2 cellular contexts compared by ENCODE assay signal in the genomic region with DNA sequence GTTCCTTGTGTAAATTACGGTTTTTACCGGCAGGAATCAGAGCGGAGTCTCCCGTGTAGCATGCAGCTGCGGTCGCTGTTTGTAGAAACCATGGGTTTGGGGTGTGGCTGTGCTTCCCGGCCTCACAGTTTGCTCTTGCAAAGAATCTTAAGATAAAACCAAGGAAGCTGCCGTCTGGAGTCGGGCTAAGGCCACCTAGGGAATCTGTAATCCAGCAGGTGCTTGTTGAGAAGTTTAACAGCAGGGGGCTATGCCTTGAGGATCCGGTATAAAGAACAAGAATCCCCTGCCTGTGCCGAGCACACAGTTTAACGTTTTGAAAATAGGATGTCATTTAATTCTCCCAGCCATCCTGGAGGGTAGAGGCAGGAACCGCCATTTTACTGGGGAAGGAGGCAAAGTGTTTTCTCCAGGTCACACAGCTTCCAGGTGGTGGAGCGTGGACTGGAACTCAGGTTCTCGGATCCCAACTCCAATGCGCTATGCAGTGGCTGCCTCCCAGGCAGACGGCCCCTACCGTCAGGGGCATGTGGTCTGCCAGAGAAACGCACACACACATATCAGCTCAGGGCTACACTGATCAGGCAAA.
TF ChIP-seq lines count a peak whose summit lies in the region.

No MANE protein-coding gene starts in this region.

TF ChIP-seq in H1, 55 proteins besides CTCF, POLR2A, EP300 and RAD21:
- no peak for TF ChIP-seq TCF12 (IDR thresholded peaks at IDR 0.05; ENCODE audit: low read depth, low read length)
- TF ChIP-seq CEBPB (IDR thresholded peaks at IDR 0.05; ENCODE audit: low read depth, low read length) = no peak
- peak; percentile 75; the same call in 1 of the 2 replicates for TF ChIP-seq YY1 (IDR thresholded peaks at IDR 0.05; ENCODE audit: low read depth, low read length)
- TF ChIP-seq, protein P1, sequence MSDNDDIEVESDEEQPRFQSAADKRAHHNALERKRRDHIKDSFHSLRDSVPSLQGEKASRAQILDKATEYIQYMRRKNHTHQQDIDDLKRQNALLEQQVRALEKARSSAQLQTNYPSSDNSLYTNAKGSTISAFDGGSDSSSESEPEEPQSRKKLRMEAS (IDR thresholded peaks at IDR 0.05) = 0 out of 2 replicates have a peak, but pooled peaks have one; percentile 41
- no peak for TF ChIP-seq SP2 (IDR thresholded peaks at IDR 0.05; ENCODE audit: low read length)

TF ChIP-seq in SK-N-SH treated with all-trans-retinoic acid at 6 μM for 48 hours, 23 proteins besides CTCF, POLR2A, EP300 and RAD21:
- TF ChIP-seq, protein P2, sequence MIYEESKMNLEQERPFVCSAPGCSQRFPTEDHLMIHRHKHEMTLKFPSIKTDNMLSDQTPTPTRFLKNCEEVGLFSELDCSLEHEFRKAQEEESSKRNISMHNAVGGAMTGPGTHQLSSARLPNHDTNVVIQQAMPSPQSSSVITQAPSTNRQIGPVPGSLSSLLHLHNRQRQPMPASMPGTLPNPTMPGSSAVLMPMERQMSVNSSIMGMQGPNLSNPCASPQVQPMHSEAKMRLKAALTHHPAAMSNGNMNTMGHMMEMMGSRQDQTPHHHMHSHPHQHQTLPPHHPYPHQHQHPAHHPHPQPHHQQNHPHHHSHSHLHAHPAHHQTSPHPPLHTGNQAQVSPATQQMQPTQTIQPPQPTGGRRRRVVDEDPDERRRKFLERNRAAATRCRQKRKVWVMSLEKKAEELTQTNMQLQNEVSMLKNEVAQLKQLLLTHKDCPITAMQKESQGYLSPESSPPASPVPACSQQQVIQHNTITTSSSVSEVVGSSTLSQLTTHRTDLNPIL (CRISPR knock-in tag; IDR thresholded peaks at IDR 0.05; ENCODE audit: low read depth) = no peak
- TF ChIP-seq TSHZ2 (CRISPR knock-in tag; IDR thresholded peaks at IDR 0.05) (no peak), ZNF70 (CRISPR knock-in tag; IDR thresholded peaks at IDR 0.05) (no peak), PPARA (CRISPR knock-in tag; IDR thresholded peaks at IDR 0.05; ENCODE audit: borderline replicate concordance) (no peak), POU6F1 (CRISPR knock-in tag; IDR thresholded peaks at IDR 0.05; ENCODE audit: borderline replicate concordance, low read depth) (no peak), ZNF565 (CRISPR knock-in tag; conservative IDR thresholded peaks at IDR 0.05; ENCODE audit: low read depth) (no peak), SNAI2 (CRISPR knock-in tag; IDR thresholded peaks at IDR 0.05) (no peak), TCF4 (CRISPR knock-in tag; IDR thresholded peaks at IDR 0.05; ENCODE audit: borderline replicate concordance) (no peak), ZC3H10 (CRISPR knock-in tag; IDR thresholded peaks at IDR 0.05) (no peak), ARNTL (CRISPR knock-in tag; IDR thresholded peaks at IDR 0.05; ENCODE audit: borderline replicate concordance, low read depth) (no peak), ZFP3 (CRISPR knock-in tag; IDR thresholded peaks at IDR 0.05) (no peak), ESRRG (CRISPR knock-in tag; IDR thresholded peaks at IDR 0.05) (no peak), TOX (CRISPR knock-in tag; IDR thresholded peaks at IDR 0.05; ENCODE audit: borderline replicate concordance) (no peak), RARB (CRISPR knock-in tag; IDR thresholded peaks at IDR 0.05) (no peak), BACH2 (CRISPR knock-in tag; IDR thresholded peaks at IDR 0.05; ENCODE audit: borderline replicate concordance) (no peak), ISL1 (CRISPR knock-in tag; IDR thresholded peaks at IDR 0.05) (no peak)
- TF ChIP-seq, protein P3, sequence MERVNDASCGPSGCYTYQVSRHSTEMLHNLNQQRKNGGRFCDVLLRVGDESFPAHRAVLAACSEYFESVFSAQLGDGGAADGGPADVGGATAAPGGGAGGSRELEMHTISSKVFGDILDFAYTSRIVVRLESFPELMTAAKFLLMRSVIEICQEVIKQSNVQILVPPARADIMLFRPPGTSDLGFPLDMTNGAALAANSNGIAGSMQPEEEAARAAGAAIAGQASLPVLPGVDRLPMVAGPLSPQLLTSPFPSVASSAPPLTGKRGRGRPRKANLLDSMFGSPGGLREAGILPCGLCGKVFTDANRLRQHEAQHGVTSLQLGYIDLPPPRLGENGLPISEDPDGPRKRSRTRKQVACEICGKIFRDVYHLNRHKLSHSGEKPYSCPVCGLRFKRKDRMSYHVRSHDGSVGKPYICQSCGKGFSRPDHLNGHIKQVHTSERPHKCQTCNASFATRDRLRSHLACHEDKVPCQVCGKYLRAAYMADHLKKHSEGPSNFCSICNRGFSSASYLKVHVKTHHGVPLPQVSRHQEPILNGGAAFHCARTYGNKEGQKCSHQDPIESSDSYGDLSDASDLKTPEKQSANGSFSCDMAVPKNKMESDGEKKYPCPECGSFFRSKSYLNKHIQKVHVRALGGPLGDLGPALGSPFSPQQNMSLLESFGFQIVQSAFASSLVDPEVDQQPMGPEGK (CRISPR knock-in tag; IDR thresholded peaks at IDR 0.05; ENCODE audit: borderline replicate concordance) = no peak
- TF ChIP-seq, protein P4, sequence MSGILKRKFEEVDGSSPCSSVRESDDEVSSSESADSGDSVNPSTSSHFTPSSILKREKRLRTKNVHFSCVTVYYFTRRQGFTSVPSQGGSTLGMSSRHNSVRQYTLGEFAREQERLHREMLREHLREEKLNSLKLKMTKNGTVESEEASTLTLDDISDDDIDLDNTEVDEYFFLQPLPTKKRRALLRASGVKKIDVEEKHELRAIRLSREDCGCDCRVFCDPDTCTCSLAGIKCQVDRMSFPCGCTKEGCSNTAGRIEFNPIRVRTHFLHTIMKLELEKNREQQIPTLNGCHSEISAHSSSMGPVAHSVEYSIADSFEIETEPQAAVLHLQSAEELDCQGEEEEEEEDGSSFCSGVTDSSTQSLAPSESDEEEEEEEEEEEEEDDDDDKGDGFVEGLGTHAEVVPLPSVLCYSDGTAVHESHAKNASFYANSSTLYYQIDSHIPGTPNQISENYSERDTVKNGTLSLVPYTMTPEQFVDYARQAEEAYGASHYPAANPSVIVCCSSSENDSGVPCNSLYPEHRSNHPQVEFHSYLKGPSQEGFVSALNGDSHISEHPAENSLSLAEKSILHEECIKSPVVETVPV (CRISPR knock-in tag; IDR thresholded peaks at IDR 0.05) = no peak
